In the genomic region with DNA sequence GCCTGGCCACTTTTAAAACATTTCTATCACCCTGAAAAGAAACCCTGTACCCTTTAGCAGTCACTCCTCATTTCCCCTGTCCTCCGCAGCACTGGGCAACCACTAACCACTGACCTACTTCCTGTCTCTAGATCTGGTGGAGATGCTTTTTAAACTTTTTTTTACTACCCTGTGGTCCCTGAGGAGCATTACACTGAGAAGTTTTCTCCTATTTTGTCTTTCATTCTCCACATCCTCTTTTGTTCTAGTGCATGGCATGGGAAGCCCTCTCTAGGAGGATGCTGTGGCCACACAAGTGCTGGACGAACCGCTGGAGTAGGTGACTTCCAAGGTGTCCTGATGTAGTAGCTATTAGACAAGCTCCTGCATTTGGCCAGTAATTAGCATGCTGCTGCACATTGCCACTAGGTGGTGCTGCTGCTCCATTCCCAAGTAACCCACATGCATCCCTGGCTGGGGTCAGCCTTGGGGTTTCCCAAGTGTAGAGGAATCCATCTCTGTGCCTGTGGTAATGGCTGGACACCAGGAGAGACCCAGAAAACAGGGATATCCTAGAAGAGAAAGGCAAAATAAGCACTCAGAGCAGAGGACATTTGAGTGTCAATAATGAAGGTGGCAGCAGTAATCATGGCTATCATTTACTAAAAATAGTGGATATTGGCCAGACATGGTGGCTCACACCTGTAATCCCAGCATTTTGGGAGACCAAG, we compare ENCODE assay signal across 8 cellular contexts.
DNase-seq lines count a peak whose midpoint lies in the region; ATAC-seq and TF ChIP-seq lines count a peak whose summit lies in the region.

No MANE protein-coding gene starts in this region.

- ATAC-seq in esophagus mucosa, result peak; percentile 67
- no peak for ATAC-seq in HG03039 (IDR thresholded peaks at IDR 0.05; ENCODE audit: unreplicated experiment)
- ATAC-seq in GM18907 (IDR thresholded peaks at IDR 0.05; ENCODE audit: unreplicated experiment), result no peak

- H3K27ac Mint-ChIP-seq in nephron, result no peak overlapping the region

- no peaks in the 10 kb centered on the region for H3K27me3 Mint-ChIP-seq in nephron (ENCODE audit: low read depth)

- peak; percentile 87 to 93 (median 87) for TF ChIP-seq CTCF in nephron (IDR thresholded peaks at IDR 0.05; ENCODE audit: unreplicated experiment in 3 of 3)

- no peaks in the 10 kb centered on the region for H3K9me3 Mint-ChIP-seq in nephron

- DNase-seq in AG08395 (ENCODE audit: low spot score) (peak; percentile 80), HS-5 (ENCODE audit: low read depth) (peak; percentile 39), stromal cell of bone marrow (ENCODE audit: low read depth) (peak; percentile 45)
- peak; percentile 89 for DNase-seq in activated CD8-positive, alpha-beta memory T cell treated with anti-CD3 and anti-CD28 coated beads for 24 hours

- H3K4me1 Mint-ChIP-seq in nephron, result no peaks in the 10 kb centered on the region

- peaks cover 21% of the 10 kb centered on the region for H3K36me3 Mint-ChIP-seq in nephron (ENCODE audit: low read depth)

- H3K4me3 Mint-ChIP-seq in nephron, result no peak overlapping the region

Comparison
In these comparisons a context has a peak if more than half of its experiments do, and no peak if none do; other contexts are left out.
1. DNase-seq: peak in every context shown above with its lines; median percentile 89 in activated CD8-positive, alpha-beta memory T cell treated with anti-CD3 and anti-CD28 coated beads for 24 hours; 80 in AG08395; 45 in stromal cell of bone marrow; 39 in HS-5.